ENCODE assay signal across 19 cellular contexts in the genomic region with DNA sequence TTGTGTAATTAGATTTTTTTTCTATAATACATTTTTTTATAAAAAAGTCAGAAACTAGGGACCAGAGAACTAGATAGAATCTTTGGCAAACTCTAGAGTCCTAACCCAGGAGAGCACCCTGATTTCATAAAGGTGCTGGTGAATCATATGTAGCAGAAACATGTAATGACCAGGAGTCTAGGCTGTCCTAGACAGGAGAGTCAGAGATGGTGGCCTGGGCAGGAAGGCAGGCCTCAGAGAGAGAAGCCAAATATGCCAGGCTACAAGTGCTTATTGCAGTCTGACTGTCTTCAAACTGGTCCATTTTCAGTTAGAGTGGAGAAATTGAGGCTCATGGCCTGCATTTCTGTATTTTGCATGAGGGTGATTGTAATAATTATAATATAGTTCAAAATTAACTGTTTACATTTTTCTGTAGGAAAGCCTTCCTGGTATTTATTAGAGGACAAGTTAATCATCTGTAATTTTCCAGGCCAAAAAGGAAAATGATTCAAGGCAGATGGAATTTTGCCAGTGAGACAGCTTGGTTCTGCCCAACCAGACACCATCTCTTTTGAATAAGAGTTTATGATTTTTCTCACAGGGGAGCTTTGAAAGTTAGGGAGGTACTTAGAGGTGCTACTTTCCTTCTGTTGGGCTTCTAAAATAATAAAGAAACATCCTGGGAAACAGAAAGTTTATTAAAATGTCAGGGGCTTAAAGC.
A peak's percentile ranks its signal among the peaks of the same experiment; 100 is the strongest.
DNase-seq lines count a peak whose midpoint lies in the region; ATAC-seq, FAIRE-seq and TF ChIP-seq lines count a peak whose summit lies in the region.
"Had no signal": no experiment of that assay in that cellular context is flagged by ENCODE, and none has a peak within 500 bp of the region (broad histone marks: within the 10 kb centered on the region; RNA-seq: fewer than 3 reads in every experiment).

No MANE protein-coding gene starts in this region.

- H3K9ac ChIP-seq in astrocyte (ENCODE audit: low read length) = no peak overlapping the region

- no peak overlapping the region for H3K4me3 ChIP-seq in HFF-Myc (replicated peaks; ENCODE audit: low read depth, low read length)
- H3K4me3 ChIP-seq in astrocyte (ENCODE audit: insufficient read depth, low read depth, low read length) = no peak overlapping the region
- H3K4me3 ChIP-seq in fibroblast of villous mesenchyme (ENCODE audit: low read depth, low read length) = no peak overlapping the region
- H3K4me3 ChIP-seq: right lobe of liver had no signal

- no peak overlapping the region for H3K4me2 ChIP-seq in astrocyte (ENCODE audit: low read length)

- no peaks in the 10 kb centered on the region for H4K20me1 ChIP-seq in astrocyte (ENCODE audit: insufficient read depth, low read length)

- CTCF ChIA-PET in activated CD4-positive, alpha-beta memory T cell treated with anti-CD3 and anti-CD28 coated beads for 36 hours (lab: Charles Lee) = interaction anchor here (1.3 to 3.4 kb wide), 2 partner anchors 9 to 57 kb away, joined by 4 to 22 read pairs; no protein-coding TSS in a partner anchor

- no peaks in the 10 kb centered on the region for H3K79me2 ChIP-seq in astrocyte (ENCODE audit: insufficient read depth, low read length)

- no peak for TF ChIP-seq CTCF in HFF-Myc (IDR thresholded peaks at IDR 0.05; ENCODE audit: low read depth, low read length, missing control alignments)
- no peak for TF ChIP-seq CTCF in astrocyte (IDR thresholded peaks at IDR 0.05; ENCODE audit: insufficient read depth, low read depth, low read length)
- TF ChIP-seq CTCF in fibroblast of villous mesenchyme (IDR thresholded peaks at IDR 0.05; ENCODE audit: insufficient read depth, low read depth, low read length) = no peak

- H3K4me1 Mint-ChIP-seq in astrocyte (ENCODE audit: low read depth, unreplicated experiment) = peaks cover 36% of the 10 kb centered on the region
- H3K4me1 Mint-ChIP-seq in activated CD4-positive, alpha-beta memory T cell treated with anti-CD3 and anti-CD28 coated beads for 36 hours (ENCODE audit: low read depth) = peaks cover 10% of the 10 kb centered on the region
- peaks cover 12% of the 10 kb centered on the region for H3K4me1 Mint-ChIP-seq in activated T-helper 2 cell treated with anti-CD3 and anti-CD28 coated beads, Interferon-gamma antibody, Interleukin-2, Interleukin-4, amounts not matched to agents 10 μg/mL and 5 μg/mL and 100 μg/mL, durations not matched to agents 14 hours and 24 hours and 36 hours (ENCODE audit: low read depth)

- H3K4me3 Mint-ChIP-seq in astrocyte (ENCODE audit: unreplicated experiment) = no peak overlapping the region
- H3K4me3 Mint-ChIP-seq in activated CD4-positive, alpha-beta memory T cell treated with anti-CD3 and anti-CD28 coated beads for 36 hours = no peak overlapping the region
- no peak overlapping the region for H3K4me3 Mint-ChIP-seq in activated T-helper 2 cell treated with anti-CD3 and anti-CD28 coated beads, Interferon-gamma antibody, Interleukin-2, Interleukin-4, amounts not matched to agents 10 μg/mL and 5 μg/mL and 100 μg/mL, durations not matched to agents 14 hours and 24 hours and 36 hours (ENCODE audit: low read depth)

- no peak for FAIRE-seq in astrocyte (lab: Jason Lieb, UNC)
- FAIRE-seq: frontal cortex had no signal

- ATAC-seq in stimulated activated naive CD8-positive, alpha-beta T cell treated with anti-CD3 and anti-CD28 coated beads, Interleukin-15, Interleukin-2, amounts not matched to agents 100 U/mL and 50 U/mL, for 24 hours = no peak
- ATAC-seq: right lobe of liver had no signal

- H3K27ac ChIP-seq in astrocyte (ENCODE audit: low read depth, low read length) = no peak overlapping the region
- H3K27ac ChIP-seq: C4-2B, right lobe of liver, RWPE1 had no signal

- peaks cover 2% of the 10 kb centered on the region for H3K9me3 Mint-ChIP-seq in astrocyte (ENCODE audit: unreplicated experiment)
- H3K9me3 Mint-ChIP-seq in activated CD4-positive, alpha-beta memory T cell treated with anti-CD3 and anti-CD28 coated beads for 36 hours = no peaks in the 10 kb centered on the region
- H3K9me3 Mint-ChIP-seq in activated T-helper 2 cell treated with anti-CD3 and anti-CD28 coated beads, Interferon-gamma antibody, Interleukin-2, Interleukin-4, amounts not matched to agents 10 μg/mL and 5 μg/mL and 100 μg/mL, durations not matched to agents 14 hours and 24 hours and 36 hours = no peaks in the 10 kb centered on the region

- DNase-seq in HFF-Myc (ENCODE audit: extremely low read depth, low read depth) = peak; percentile 21
- peak; percentile 6 for DNase-seq in astrocyte (ENCODE audit: low read depth)
- DNase-seq in fibroblast of villous mesenchyme (ENCODE audit: low read depth) = peak; percentile 65
- DNase-seq in renal cortical epithelial cell (ENCODE audit: low read depth) = peak; percentile 57
- no peak for DNase-seq in SHP77 (lab: John Stamatoyannopoulos, UW)
- no peak for DNase-seq in activated CD4-positive, alpha-beta memory T cell treated with anti-CD3 and anti-CD28 coated beads for 36 hours
- no peak for DNase-seq in activated T-helper 2 cell treated with anti-CD3 and anti-CD28 coated beads, Interferon-gamma antibody, Interleukin-2, Interleukin-4, amounts not matched to agents 10 μg/mL and 5 μg/mL and 100 μg/mL, durations not matched to agents 14 hours and 24 hours and 36 hours (ENCODE audit: low spot score)
- no peak for DNase-seq in stimulated activated naive CD8-positive, alpha-beta T cell treated with anti-CD3 and anti-CD28 coated beads, Interleukin-15, Interleukin-2, amounts not matched to agents 100 U/mL and 50 U/mL, for 24 hours
- DNase-seq: activated CD4-positive, CD25-positive, alpha-beta regulatory T cell; activated gamma-delta T cell treated with Interleukin-2 at 50 U/mL for 16 hours; H7; mesendoderm; NCI-H2081; right lobe of liver; stimulated activated CD4-positive, alpha-beta T cell treated with anti-CD3 and anti-CD28 coated beads, Interleukin-2, amount 100 ng/mL, for 48 hours; T-helper 1 cell had no signal

- no peaks in the 10 kb centered on the region for H3K9me3 ChIP-seq in astrocyte (ENCODE audit: insufficient read depth, low read depth, low read length)
- H3K9me3 ChIP-seq: right lobe of liver had no signal

- POLR2A ChIA-PET in activated CD4-positive, alpha-beta memory T cell treated with anti-CD3 and anti-CD28 coated beads for 36 hours (lab: Charles Lee) = no interaction called here

- no peak overlapping the region for H2AFZ ChIP-seq in astrocyte (ENCODE audit: low read depth, low read length)

- no peaks in the 10 kb centered on the region for H3K27me3 Mint-ChIP-seq in astrocyte (ENCODE audit: low read depth, unreplicated experiment)
- H3K27me3 Mint-ChIP-seq in activated CD4-positive, alpha-beta memory T cell treated with anti-CD3 and anti-CD28 coated beads for 36 hours = no peaks in the 10 kb centered on the region
- peaks cover 28% of the 10 kb centered on the region for H3K27me3 Mint-ChIP-seq in activated T-helper 2 cell treated with anti-CD3 and anti-CD28 coated beads, Interferon-gamma antibody, Interleukin-2, Interleukin-4, amounts not matched to agents 10 μg/mL and 5 μg/mL and 100 μg/mL, durations not matched to agents 14 hours and 24 hours and 36 hours (ENCODE audit: low read depth)

- intact Hi-C loops in activated CD4-positive, alpha-beta memory T cell treated with anti-CD3 and anti-CD28 coated beads for 36 hours (cut with micrococcal nuclease) = no loop called here
- intact Hi-C loops in activated T-helper 2 cell treated with anti-CD3 and anti-CD28 coated beads, Interferon-gamma antibody, Interleukin-2, Interleukin-4, amounts not matched to agents 10 μg/mL and 5 μg/mL and 100 μg/mL, durations not matched to agents 14 hours and 24 hours and 36 hours (cut with micrococcal nuclease) = no loop called here

- H3K27me3 ChIP-seq in astrocyte (ENCODE audit: insufficient read depth, low read length) = no peaks in the 10 kb centered on the region
- H3K27me3 ChIP-seq: right lobe of liver had no signal

- peak overlapping the region; percentile 89 for H3K27ac Mint-ChIP-seq in astrocyte (ENCODE audit: unreplicated experiment)
- no peak overlapping the region for H3K27ac Mint-ChIP-seq in activated CD4-positive, alpha-beta memory T cell treated with anti-CD3 and anti-CD28 coated beads for 36 hours
- no peak overlapping the region for H3K27ac Mint-ChIP-seq in activated T-helper 2 cell treated with anti-CD3 and anti-CD28 coated beads, Interferon-gamma antibody, Interleukin-2, Interleukin-4, amounts not matched to agents 10 μg/mL and 5 μg/mL and 100 μg/mL, durations not matched to agents 14 hours and 24 hours and 36 hours

- H3K36me3 ChIP-seq in astrocyte (ENCODE audit: insufficient read depth, low read length) = no peaks in the 10 kb centered on the region
- H3K36me3 ChIP-seq: right lobe of liver had no signal

- no peaks in the 10 kb centered on the region for H3K36me3 Mint-ChIP-seq in astrocyte (ENCODE audit: low read depth, unreplicated experiment)
- H3K36me3 Mint-ChIP-seq in activated CD4-positive, alpha-beta memory T cell treated with anti-CD3 and anti-CD28 coated beads for 36 hours = no peaks in the 10 kb centered on the region
- H3K36me3 Mint-ChIP-seq in activated T-helper 2 cell treated with anti-CD3 and anti-CD28 coated beads, Interferon-gamma antibody, Interleukin-2, Interleukin-4, amounts not matched to agents 10 μg/mL and 5 μg/mL and 100 μg/mL, durations not matched to agents 14 hours and 24 hours and 36 hours (ENCODE audit: low read depth) = no peaks in the 10 kb centered on the region

- peaks cover 27% of the 10 kb centered on the region for H3K4me1 ChIP-seq in astrocyte (ENCODE audit: insufficient read depth, low read length)
- H3K4me1 ChIP-seq: right lobe of liver had no signal

Comparison
In these comparisons a context has a peak if more than half of its experiments do, and no peak if none do; other contexts are left out.
1. DNase-seq: peak in HFF-Myc (single experiment), astrocyte (single experiment), fibroblast of villous mesenchyme (single experiment) and renal cortical epithelial cell (single experiment); none in SHP77 (0 of 2), activated CD4-positive, alpha-beta memory T cell treated with anti-CD3 and anti-CD28 coated beads for 36 hours (single experiment), activated T-helper 2 cell treated with anti-CD3 and anti-CD28 coated beads, Interferon-gamma antibody, Interleukin-2, Interleukin-4, amounts not matched to agents 10 μg/mL and 5 μg/mL and 100 μg/mL, durations not matched to agents 14 hours and 24 hours and 36 hours (single experiment) and stimulated activated naive CD8-positive, alpha-beta T cell treated with anti-CD3 and anti-CD28 coated beads, Interleukin-15, Interleukin-2, amounts not matched to agents 100 U/mL and 50 U/mL, for 24 hours (single experiment).